In the genomic region with DNA sequence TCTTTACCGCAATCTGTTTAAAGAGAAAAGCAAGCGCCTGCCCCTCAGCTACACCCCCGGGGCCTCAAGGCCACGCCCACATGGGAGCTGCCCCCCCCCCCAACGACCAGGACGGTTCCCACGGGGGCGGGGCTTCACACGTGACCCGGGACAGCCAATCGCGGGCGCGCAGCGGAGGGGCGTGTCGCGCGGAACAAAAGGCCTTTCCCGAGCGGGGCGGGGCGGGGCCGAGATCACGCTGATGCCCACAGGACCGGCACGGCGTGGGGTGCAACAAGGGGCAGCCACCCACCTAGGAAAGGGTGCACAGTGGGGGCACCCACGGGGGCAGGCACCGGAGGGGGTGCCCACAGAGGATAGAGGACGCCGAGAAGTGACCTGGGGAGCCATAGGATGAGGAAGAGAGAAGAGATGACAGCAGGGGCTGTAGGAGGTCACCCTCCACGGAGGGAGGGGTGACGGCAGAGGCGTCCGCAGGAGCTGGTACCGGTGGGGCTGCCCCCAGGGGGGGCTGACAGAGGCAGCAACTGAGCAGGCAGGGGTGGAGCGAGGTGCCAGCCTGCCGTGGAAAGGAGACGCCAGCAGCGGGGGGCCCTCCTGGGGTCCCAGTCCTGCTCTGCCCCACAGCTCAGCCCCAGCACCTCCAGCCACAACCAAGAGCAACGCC, we compare ENCODE assay signal across 8 cellular contexts. TPM values are rescaled to one million over a fixed set of nuclear protein-coding genes. Genes with fewer than 3 reads are reported as not detected.
DNase-seq lines count a peak whose midpoint lies in the region; ATAC-seq, FAIRE-seq and TF ChIP-seq lines count a peak whose summit lies in the region.

No MANE protein-coding gene starts in this region.

- peak overlapping the region in 1 of 2 donors; percentile 19 for H3K9ac ChIP-seq in kidney (ENCODE audit: low read length in 2 of 2)

- peaks cover 0 to 7% of the 10 kb centered on the region in 2 donors for H3K4me1 ChIP-seq in kidney (ENCODE audit: control insufficient read depth in 1 of 2, insufficient read depth in 1 of 2, low read depth in 1 of 2, low read length in 2 of 2)

- no peaks in the 10 kb centered on the region for H3K9me3 Mint-ChIP-seq in central memory CD8-positive, alpha-beta T cell

- H3K4me3 Mint-ChIP-seq in central memory CD8-positive, alpha-beta T cell, result peak overlapping the region; percentile 76

- no peak for FAIRE-seq in kidney (lab: Jason Lieb, UNC)

- peaks cover 26% of the 10 kb centered on the region for H3K4me1 Mint-ChIP-seq in central memory CD8-positive, alpha-beta T cell

- intact Hi-C loops in kidney (cut with DNase I), result no loop called here

- no peaks in the 10 kb centered on the region for H3K36me3 ChIP-seq in kidney (ENCODE audit: control insufficient read depth in 1 of 2, insufficient read depth in 2 of 2, low read length in 2 of 2)

- no peak for TF ChIP-seq CTCF in kidney (IDR thresholded peaks at IDR 0.05; ENCODE audit: borderline replicate concordance, extremely low read depth, insufficient read depth)

- H3K4me3 ChIP-seq in kidney (ENCODE audit: low read length in 2 of 2), result peak overlapping the region; percentile 24 to 48

- peak; percentile 72 for ATAC-seq in HG03103 (IDR thresholded peaks at IDR 0.05; ENCODE audit: low read depth, unreplicated experiment)
- ATAC-seq in central memory CD8-positive, alpha-beta T cell (replicated peaks; ENCODE audit: extremely low read depth, poor library complexity, severe bottlenecking), result peak; percentile 91

- no peaks in the 10 kb centered on the region for H3K9me3 ChIP-seq in kidney (ENCODE audit: control insufficient read depth in 1 of 2, low read length in 2 of 2)

- DNase-seq in NCI-H187 (lab: John Stamatoyannopoulos, UW) (peak; percentile 89 to 92), NCI-H187 treated with DMSO at 0.1 percent for 48 hours (lab: John Stamatoyannopoulos, UW) (no peak), NCI-H345 (lab: John Stamatoyannopoulos, UW) (peak; percentile 93), kidney (peak; percentile 97)
- peak; percentile 97 for DNase-seq in activated CD4-positive, CD25-positive, alpha-beta regulatory T cell treated with anti-CD3 and anti-CD28 coated beads, Interleukin-2, amount 50 U/mL, for 72 hours
- DNase-seq in central memory CD8-positive, alpha-beta T cell (ENCODE audit: low spot score in 2 of 2), result peak; percentile 93 to 95
- DNase-seq in stimulated activated CD4-positive, alpha-beta T cell treated with anti-CD3 and anti-CD28 coated beads, Interleukin-12 subunit alpha, Interleukin-12 subunit beta, amount 100 ng/mL, for 4 hours, result peak; percentile 97

- H3K36me3 Mint-ChIP-seq in central memory CD8-positive, alpha-beta T cell (ENCODE audit: insufficient read depth), result peaks cover 31% of the 10 kb centered on the region

- peak overlapping the region; percentile 35 for H3K27ac Mint-ChIP-seq in central memory CD8-positive, alpha-beta T cell (ENCODE audit: low read depth)

- no peaks in the 10 kb centered on the region for H3K27me3 Mint-ChIP-seq in central memory CD8-positive, alpha-beta T cell

- no peak overlapping the region for H3K27ac ChIP-seq in kidney (ENCODE audit: low read depth in 2 of 2, low read length in 2 of 2)

RNA-seq across cellular contexts. Expression of a gene that starts 6.2 kb away (rescaled TPM):
- 26.0 TPM for total RNA-seq in kidney
- polyA plus RNA-seq in kidney (ENCODE audit: insufficient read depth, low read depth, low replicate concordance), result 5.5 TPM

RNA-seq across cellular contexts. Expression of a gene that starts 12.2 kb away (rescaled TPM):
- total RNA-seq in kidney, result 13.8 TPM
- 27.1 TPM for polyA plus RNA-seq in kidney (ENCODE audit: insufficient read depth, low read depth, low replicate concordance)

RNA-seq across cellular contexts. Expression of a gene that starts 22.6 kb away (rescaled TPM):
- not detected for total RNA-seq in kidney
- not detected for polyA plus RNA-seq in kidney (ENCODE audit: insufficient read depth, low read depth, low replicate concordance)

RNA-seq across cellular contexts. Expression of a gene that starts 36.1 kb away (rescaled TPM):
- total RNA-seq in kidney, result 2.8 TPM
- polyA plus RNA-seq in kidney (ENCODE audit: insufficient read depth, low read depth, low replicate concordance), result 1.8 TPM

RNA-seq across cellular contexts. Expression of a gene that starts 56.6 kb away (rescaled TPM):
- total RNA-seq in kidney, result 88.7 TPM
- polyA plus RNA-seq in kidney (ENCODE audit: insufficient read depth, low read depth, low replicate concordance), result 138 TPM
